Comparison of ENCODE assay signal across 8 cellular contexts in genomic region chr12:27179399-27180214, GRCh38.
A peak's percentile ranks its signal among the peaks of the same experiment; 100 is the strongest.
DNase-seq lines count a peak whose midpoint lies in the region; ATAC-seq and TF ChIP-seq lines count a peak whose summit lies in the region.

No MANE protein-coding gene starts in this region.

- peak overlapping the region; percentile 56 for H3K4me3 ChIP-seq in GM06990 (replicated peaks; ENCODE audit: low read depth, low read length)
- H3K4me3 ChIP-seq in esophagus (ENCODE audit: low read depth in 1 of 2, low read length in 2 of 2): no peak overlapping the region
- no peak overlapping the region for H3K4me3 ChIP-seq in ovary

- peak; percentile 89 for ATAC-seq in HG03469 (IDR thresholded peaks at IDR 0.05; ENCODE audit: unreplicated experiment)

- no peak overlapping the region for H3K4me3 Mint-ChIP-seq in progenitor cell of endocrine pancreas (ENCODE audit: low read depth)
- no peak overlapping the region for H3K4me3 Mint-ChIP-seq in H9

- no peak overlapping the region for H3K14ac ChIP-seq in H9 (ENCODE audit: insufficient read depth, low read length)

- H3K36me3 ChIP-seq in GM06990 (ENCODE audit: control insufficient read depth, insufficient read depth, low read length): no peaks in the 10 kb centered on the region
- H3K36me3 ChIP-seq in esophagus (ENCODE audit: control insufficient read depth in 2 of 2, insufficient read depth in 2 of 2, low read length in 1 of 2): no peaks in the 10 kb centered on the region
- no peaks in the 10 kb centered on the region for H3K36me3 ChIP-seq in ovary

- H3K4ac ChIP-seq in H9 (ENCODE audit: low read depth, low read length): no peak overlapping the region

- H2AFZ ChIP-seq in H9 (ENCODE audit: low read length): no peak overlapping the region

- H3K9me3 ChIP-seq in esophagus (ENCODE audit: control insufficient read depth in 2 of 2, insufficient read depth in 1 of 2, low read depth in 1 of 2, low read length in 1 of 2): no peaks in the 10 kb centered on the region
- H3K9me3 ChIP-seq in H9 (ENCODE audit: control insufficient read depth, low read depth, low read length): no peaks in the 10 kb centered on the region
- H3K9me3 ChIP-seq in ovary: no peaks in the 10 kb centered on the region

- no peak overlapping the region for H4K5ac ChIP-seq in H9 (ENCODE audit: insufficient read length, low read depth, low read length)

- H3K79me2 ChIP-seq in H9 (ENCODE audit: insufficient read depth, low read length): no peaks in the 10 kb centered on the region

- H2BK5ac ChIP-seq in H9 (ENCODE audit: insufficient read length, low read length): no peak overlapping the region

- H3K18ac ChIP-seq in H9 (ENCODE audit: insufficient read length, low read depth, low read length): no peak overlapping the region

- H3K23ac ChIP-seq in H9 (ENCODE audit: insufficient read length, low read depth, low read length): no peak overlapping the region

- H3K4me1 ChIP-seq in esophagus (ENCODE audit: control insufficient read depth in 2 of 2, insufficient read depth in 2 of 2, low read length in 1 of 2): peaks cover 0 to 2% of the 10 kb centered on the region in 2 donors
- no peaks in the 10 kb centered on the region for H3K4me1 ChIP-seq in H9 (ENCODE audit: insufficient read depth, low read length)
- no peaks in the 10 kb centered on the region for H3K4me1 ChIP-seq in ovary (ENCODE audit: insufficient read depth)

- TF ChIP-seq CTCF in GM06990 (IDR thresholded peaks at IDR 0.05; ENCODE audit: insufficient read depth, low read length, poor library complexity, severe bottlenecking) (no peak), GM20000 (IDR thresholded peaks at IDR 0.05; ENCODE audit: extremely low read depth, missing control alignments) (no peak), progenitor cell of endocrine pancreas (IDR thresholded peaks at IDR 0.05; ENCODE audit: unreplicated experiment) (no peak), H9 (conservative IDR thresholded peaks at IDR 0.05) (no peak), ovary (IDR thresholded peaks at IDR 0.05) (no peak)

- H3K27ac ChIP-seq in esophagus (ENCODE audit: low read depth in 2 of 2, low read length in 1 of 2): peak overlapping the region; percentile 69 to 79
- H3K27ac ChIP-seq in H9 (ENCODE audit: insufficient read length, low read depth, low read length): no peak overlapping the region
- no peak overlapping the region for H3K27ac ChIP-seq in ovary

- no peaks in the 10 kb centered on the region for H4K20me1 ChIP-seq in H9 (ENCODE audit: control insufficient read depth, insufficient read depth, insufficient read length)

- no peak overlapping the region for H4K91ac ChIP-seq in H9 (ENCODE audit: insufficient read length, low read depth, low read length)

- no peak overlapping the region for H3T11ph ChIP-seq in H9 (ENCODE audit: low read length)

- H3K4me1 Mint-ChIP-seq in progenitor cell of endocrine pancreas (ENCODE audit: low read depth): peaks cover 7% of the 10 kb centered on the region
- H3K4me1 Mint-ChIP-seq in H9: no peaks in the 10 kb centered on the region; a peak in 2 of 4 replicates

- DNase-seq in GM06990 (ENCODE audit: extremely low read depth, insufficient read length) (peak; percentile 84), GM20000 (ENCODE audit: low spot score) (peak; percentile 52), SKM-1 (lab: John Stamatoyannopoulos, UW; ENCODE audit: unreplicated experiment) (peak; percentile 44), progenitor cell of endocrine pancreas (ENCODE audit: low spot score, unreplicated experiment) (no peak), H9 (no peak), ovary (no peak)

- H2BK15ac ChIP-seq in H9 (ENCODE audit: low read depth, low read length): no peak overlapping the region

- no peak overlapping the region for H2BK120ac ChIP-seq in H9 (ENCODE audit: low read depth, low read length, poor library complexity, severe bottlenecking)

- TF ChIP-seq POLR2A in ovary (IDR thresholded peaks at IDR 0.05): no peak

- no peak overlapping the region for H3K4me2 ChIP-seq in H9 (ENCODE audit: insufficient read depth, insufficient read length, low read length)

- H3K36me3 Mint-ChIP-seq in progenitor cell of endocrine pancreas (ENCODE audit: insufficient read depth) (no peaks in the 10 kb centered on the region), H9 (ENCODE audit: insufficient read depth in 1 of 3, low read depth in 3 of 3) (no peaks in the 10 kb centered on the region)

- no peak for TF ChIP-seq EP300 in ovary (IDR thresholded peaks at IDR 0.05)

- H4K8ac ChIP-seq in H9 (replicated peaks; ENCODE audit: insufficient read length, low read depth, low read length): no peak overlapping the region

- H3K9me3 Mint-ChIP-seq in progenitor cell of endocrine pancreas (ENCODE audit: low read depth) (no peaks in the 10 kb centered on the region), H9 (no peaks in the 10 kb centered on the region)

- intact Hi-C loops in ovary (cut with DNase I): loop anchor here in 1 of 4 donors (10.0 kb wide), 1 partner anchor 115 kb away; no protein-coding TSS in a partner anchor

- no peaks in the 10 kb centered on the region for H3K79me1 ChIP-seq in H9 (ENCODE audit: insufficient read depth, low read depth, low read length, poor library complexity, severe bottlenecking)

- no peak overlapping the region for H3K56ac ChIP-seq in H9 (ENCODE audit: insufficient read length, low read depth, low read length)

- H3K27ac Mint-ChIP-seq in progenitor cell of endocrine pancreas: peak overlapping the region; percentile 60
- no peak overlapping the region; a peak in 1 of 7 replicates for H3K27ac Mint-ChIP-seq in H9

- no peak overlapping the region for H2BK20ac ChIP-seq in H9 (ENCODE audit: low read depth, low read length, poor library complexity, severe bottlenecking)

- no peaks in the 10 kb centered on the region for H3K27me3 Mint-ChIP-seq in progenitor cell of endocrine pancreas
- no peaks in the 10 kb centered on the region for H3K27me3 Mint-ChIP-seq in H9 (ENCODE audit: low read depth)

- no peak overlapping the region for H2AK5ac ChIP-seq in H9 (ENCODE audit: insufficient read length, low read length)

- H2BK12ac ChIP-seq in H9 (ENCODE audit: insufficient read length, low read depth, low read length): no peak overlapping the region

- no peaks in the 10 kb centered on the region for H3K23me2 ChIP-seq in H9 (ENCODE audit: insufficient read length, low read depth, low read length, poor library complexity, severe bottlenecking)

- WGBS in esophagus, 2 donors: 50 to 55% methylated on average over 6 of the region's 6 CpGs
- WGBS in H9 (ENCODE audit: extremely low coverage, insufficient read length, low lambda C conversion rate): no CpG with 5 or more reads among the region's 6 CpGs
- 67 to 72% (median 68%) methylated on average over 6 of the region's 6 CpGs for WGBS in ovary, 3 donors

- H3K9ac ChIP-seq in H9 (ENCODE audit: extremely low read depth, insufficient read length, low read length): no peak overlapping the region

- H3K27me3 ChIP-seq in GM06990 (replicated peaks; ENCODE audit: control insufficient read depth, insufficient read depth, low read length) (no peaks in the 10 kb centered on the region), esophagus (ENCODE audit: control insufficient read depth in 1 of 2, insufficient read depth in 2 of 2, low read length in 2 of 2) (no peaks in the 10 kb centered on the region), H9 (ENCODE audit: insufficient read depth, low read length) (no peaks in the 10 kb centered on the region), ovary (no peaks in the 10 kb centered on the region)

Comparison
In these comparisons a context has a peak if more than half of its experiments do, and no peak if none do; other contexts are left out.
1. DNase-seq: peak in GM06990 (single experiment), GM20000 (single experiment) and SKM-1 (single experiment); none in progenitor cell of endocrine pancreas (single experiment), H9 (single experiment) and ovary (0 of 5).
2. H3K27ac ChIP-seq: peak in esophagus (2 of 2); none in H9 (single experiment) and ovary (0 of 2).